1 cellular context compared by ENCODE assay signal in the genomic region with DNA sequence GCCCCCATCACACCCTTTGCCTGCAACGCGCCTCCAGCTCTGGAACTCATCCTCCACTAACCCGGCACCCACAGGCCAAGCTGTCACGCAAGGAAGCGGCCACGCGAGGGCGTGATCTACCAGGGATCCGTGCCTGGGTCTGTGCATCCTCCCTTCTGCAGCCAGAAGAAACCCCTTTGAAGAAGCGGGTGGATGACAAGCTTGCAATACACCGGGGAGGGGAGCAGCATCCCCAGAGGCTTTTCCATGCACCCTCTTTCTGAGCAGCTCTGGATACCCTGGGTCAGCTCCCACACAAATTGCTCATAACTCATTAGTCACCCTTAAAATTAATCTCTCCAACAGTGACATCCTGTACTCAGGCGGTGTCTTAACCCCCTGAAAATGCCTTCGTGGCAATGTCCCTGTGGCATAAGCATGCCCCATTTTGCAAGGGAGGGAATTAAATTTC.
TF ChIP-seq lines count a peak whose summit lies in the region.

No MANE protein-coding gene starts in this region.

TF ChIP-seq in IMR-90, 13 proteins besides CTCF, POLR2A, EP300 and RAD21 (continued from another document):
- TF ChIP-seq RCOR1 (IDR thresholded peaks at IDR 0.05; ENCODE audit: insufficient replicate concordance, low read length) (no peak), CHD1 (IDR thresholded peaks at IDR 0.05; ENCODE audit: low read depth, low read length) (no peak), MAZ (IDR thresholded peaks at IDR 0.05; ENCODE audit: borderline replicate concordance, low read depth, low read length) (no peak), SMC3 (IDR thresholded peaks at IDR 0.05; ENCODE audit: low read depth, low read length) (peak; percentile 71), CEBPB (IDR thresholded peaks at IDR 0.05; ENCODE audit: low read depth, low read length) (no peak)
